ENCODE assay signal across 17 cellular contexts in the genomic region with DNA sequence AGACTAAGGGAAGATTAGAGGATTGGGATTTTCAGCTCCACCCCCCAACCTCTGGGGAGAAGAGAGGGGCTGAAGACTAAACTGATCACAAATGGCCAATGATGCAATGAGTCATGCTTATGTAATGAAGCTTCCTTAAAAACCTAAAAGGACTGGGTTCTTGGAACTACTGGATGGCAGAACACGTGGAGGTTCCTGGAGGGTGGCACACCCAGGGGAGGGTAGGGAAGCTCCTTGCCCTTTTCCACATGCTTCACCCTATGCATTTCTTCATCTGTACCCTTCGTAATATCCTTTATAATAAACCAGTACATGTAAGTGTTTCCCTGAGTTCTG. TPM values are rescaled to one million over a fixed set of nuclear protein-coding genes. Genes with fewer than 3 reads are reported as not detected.
DNase-seq lines count a peak whose midpoint lies in the region; ATAC-seq and TF ChIP-seq lines count a peak whose summit lies in the region.
"Had no signal": no experiment of that assay in that cellular context is flagged by ENCODE, and none has a peak within 500 bp of the region (broad histone marks: within the 10 kb centered on the region; RNA-seq: fewer than 3 reads in every experiment).

No MANE protein-coding gene starts in this region.

- H3K36me3 Mint-ChIP-seq in activated CD4-positive, alpha-beta T cell treated with anti-CD3 and anti-CD28 coated beads for 36 hours (ENCODE audit: low read depth): no peaks in the 10 kb centered on the region
- H3K36me3 Mint-ChIP-seq: naive thymus-derived CD4-positive, alpha-beta T cell had no signal

- H3K4me1 ChIP-seq in thoracic aorta (ENCODE audit: control insufficient read depth in 1 of 2, low read depth in 2 of 2): peaks cover 44 to 52% of the 10 kb centered on the region in 2 donors

- TF ChIP-seq CTCF in WERI-Rb-1 (IDR thresholded peaks at IDR 0.05; ENCODE audit: low read depth, low read length) (no peak), thoracic aorta (IDR thresholded peaks at IDR 0.05) (no peak)

- H3K4me1 Mint-ChIP-seq in activated CD4-positive, alpha-beta T cell treated with anti-CD3 and anti-CD28 coated beads for 36 hours: no peaks in the 10 kb centered on the region
- H3K4me1 Mint-ChIP-seq: naive thymus-derived CD4-positive, alpha-beta T cell had no signal

- CTCF ChIA-PET in activated CD4-positive, alpha-beta T cell treated with anti-CD3 and anti-CD28 coated beads for 36 hours (lab: Charles Lee): no interaction called here

- H3K36me3 ChIP-seq in WERI-Rb-1 (no peaks in the 10 kb centered on the region), thoracic aorta (no peaks in the 10 kb centered on the region)
- H3K36me3 ChIP-seq: esophagus muscularis mucosa, Peyer's patch had no signal

- H3K4me3 ChIP-seq in WERI-Rb-1 (ENCODE audit: low read depth, low read length) (no peak overlapping the region), thoracic aorta (no peak overlapping the region)
- H3K4me3 ChIP-seq: esophagus muscularis mucosa, Peyer's patch, psoas muscle had no signal

- H3K27ac ChIP-seq in WERI-Rb-1 (no peak overlapping the region), thoracic aorta (peak overlapping the region; percentile 62 to 72)
- H3K27ac ChIP-seq: esophagus muscularis mucosa, Peyer's patch, psoas muscle had no signal

- H3K4me3 Mint-ChIP-seq in activated CD4-positive, alpha-beta T cell treated with anti-CD3 and anti-CD28 coated beads for 36 hours: no peak overlapping the region
- H3K4me3 Mint-ChIP-seq: naive thymus-derived CD4-positive, alpha-beta T cell had no signal

- H3K9me3 ChIP-seq in WERI-Rb-1 (ENCODE audit: severe bottlenecking): no peaks in the 10 kb centered on the region
- no peaks in the 10 kb centered on the region for H3K9me3 ChIP-seq in thoracic aorta
- H3K9me3 ChIP-seq: esophagus muscularis mucosa, Peyer's patch, psoas muscle had no signal

- POLR2A ChIA-PET in activated CD4-positive, alpha-beta T cell treated with anti-CD3 and anti-CD28 coated beads for 36 hours (lab: Charles Lee): no interaction called here

- H3K27ac Mint-ChIP-seq in activated CD4-positive, alpha-beta T cell treated with anti-CD3 and anti-CD28 coated beads for 36 hours: no peak overlapping the region
- H3K27ac Mint-ChIP-seq: naive thymus-derived CD4-positive, alpha-beta T cell had no signal

- intact Hi-C loops in activated CD4-positive, alpha-beta T cell treated with anti-CD3 and anti-CD28 coated beads for 36 hours (cut with DNase I, micrococcal nuclease): no loop called here

- no peak for ATAC-seq in thoracic aorta (ENCODE audit: insufficient number of reproducible peaks, low FRiP score, low read depth)
- no peak for ATAC-seq in activated CD4-positive, alpha-beta T cell treated with anti-CD3 and anti-CD28 coated beads for 36 hours
- ATAC-seq: naive thymus-derived CD4-positive, alpha-beta T cell; psoas muscle had no signal

- H3K27me3 ChIP-seq in WERI-Rb-1 (ENCODE audit: insufficient read depth, low read depth, severe bottlenecking) (no peaks in the 10 kb centered on the region), thoracic aorta (replicated peaks; ENCODE audit: insufficient read depth) (no peaks in the 10 kb centered on the region)
- H3K27me3 ChIP-seq: esophagus muscularis mucosa, Peyer's patch had no signal

- H3K9me3 Mint-ChIP-seq in activated CD4-positive, alpha-beta T cell treated with anti-CD3 and anti-CD28 coated beads for 36 hours (ENCODE audit: low read depth): no peaks in the 10 kb centered on the region
- H3K9me3 Mint-ChIP-seq: naive thymus-derived CD4-positive, alpha-beta T cell had no signal

- no peaks in the 10 kb centered on the region for H3K27me3 Mint-ChIP-seq in activated CD4-positive, alpha-beta T cell treated with anti-CD3 and anti-CD28 coated beads for 36 hours

- DNase-seq in HT1080 (ENCODE audit: low read depth): peak; percentile 28
- peak; percentile 15 for DNase-seq in WERI-Rb-1
- DNase-seq in fibroblast of peridontal ligament (ENCODE audit: extremely low read depth): peak; percentile 55
- no peak for DNase-seq in thoracic aorta (ENCODE audit: low spot score)
- no peak for DNase-seq in activated CD4-positive, alpha-beta T cell treated with anti-CD3 and anti-CD28 coated beads, Interleukin-2, amount 50 U/mL, for 48 hours
- DNase-seq in activated CD4-positive, alpha-beta T cell treated with anti-CD3 and anti-CD28 coated beads for 36 hours: no peak
- DNase-seq in T1000 (lab: John Stamatoyannopoulos, UW): no peak
- DNase-seq: activated effector memory CD4-positive, alpha-beta T cell treated with Interleukin-2 at 50 U/mL for 16 hours; aorta; naive thymus-derived CD4-positive, alpha-beta T cell; NCI-H2029; NCI-H526 treated with DMSO at 0.1 percent for 48 hours; Peyer's patch; psoas muscle; stimulated activated CD4-positive, alpha-beta T cell treated with anti-CD3 and anti-CD28 coated beads, Interleukin-15, amount 100 ng/mL, for 24 hours had no signal

RNA-seq across cellular contexts. Expression of a gene that starts 48.6 kb away (rescaled TPM):
- 12.9 and 13.9 TPM in 2 replicates for total RNA-seq in HT1080 (2014; rRNA removed; shearing (Covaris generic))
- 11.2 and 13.8 TPM in 2 replicates for polyA plus RNA-seq in HT1080 (2015; cell fraction: cytosol; rRNA removed)
- 36.2 and 36.6 TPM in 2 replicates for polyA plus RNA-seq in HT1080 (2015; cell fraction: nucleus; rRNA removed)
- total RNA-seq in thoracic aorta: 10 to 100 TPM; 35.5 to 40.8 TPM
- under 1 TPM; 0.02 to 0.18 TPM for total RNA-seq in activated CD4-positive, alpha-beta T cell treated with anti-CD3 and anti-CD28 coated beads for 36 hours
- total RNA-seq: activated CD8-positive, alpha-beta memory T cell treated with anti-CD3 and anti-CD28 coated beads for 36 hours had no signal
- polyA plus RNA-seq: naive thymus-derived CD4-positive, alpha-beta T cell had no signal

Comparison
In these comparisons a context has a peak if more than half of its experiments do, and no peak if none do; other contexts are left out.
1. DNase-seq: peak in HT1080 (single experiment), WERI-Rb-1 (single experiment) and fibroblast of peridontal ligament (single experiment); none in thoracic aorta (single experiment), activated CD4-positive, alpha-beta T cell treated with anti-CD3 and anti-CD28 coated beads, Interleukin-2, amount 50 U/mL, for 48 hours (0 of 2), activated CD4-positive, alpha-beta T cell treated with anti-CD3 and anti-CD28 coated beads for 36 hours (single experiment) and T1000 (single experiment).
2. RNA of a gene that starts 48.6 kb away (total RNA-seq): 35.5 to 40.8 TPM in thoracic aorta and 12.9 to 13.9 TPM in HT1080; 0.02 to 0.18 TPM in activated CD4-positive, alpha-beta T cell treated with anti-CD3 and anti-CD28 coated beads for 36 hours; every median in the first group is over 10 times any median in the second.